Comparison of ENCODE assay signal across 14 cellular contexts in the genomic region with DNA sequence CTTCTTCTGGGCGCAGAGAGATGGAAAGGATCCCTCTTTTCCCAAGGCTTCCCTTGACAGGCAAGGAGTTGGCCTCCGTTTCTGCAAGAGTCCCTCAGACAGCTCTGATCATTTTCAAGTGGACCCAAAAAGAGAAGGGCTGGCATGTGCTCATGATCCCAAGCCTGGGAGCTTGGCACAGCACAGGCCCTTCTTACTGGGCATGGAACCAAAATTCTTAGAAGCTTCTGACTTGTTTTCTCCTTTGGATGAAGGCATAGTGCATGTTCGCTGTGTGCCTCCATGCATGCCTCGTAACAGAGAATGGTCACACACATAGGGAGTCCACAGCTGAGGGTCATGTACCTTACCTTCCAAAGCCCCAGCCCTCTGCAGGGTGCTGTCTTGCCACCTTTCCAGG.
"Had no signal": no experiment of that assay in that cellular context is flagged by ENCODE, and none has a peak within 500 bp of the region (broad histone marks: within the 10 kb centered on the region; RNA-seq: fewer than 3 reads in every experiment).

No MANE protein-coding gene starts in this region.

- H3K36me3 ChIP-seq: neural progenitor cell, pancreas, upper lobe of right lung had no signal

- DNase-seq: activated CD4-positive, alpha-beta T cell treated with anti-CD3 and anti-CD28 coated beads, Interleukin-2, amount 10 ng/mL, durations not matched to agents 24 days and 14 days; activated CD4-positive, CD25-positive, alpha-beta regulatory T cell; activated CD8-positive, alpha-beta memory T cell treated with anti-CD3 and anti-CD28 coated beads, Interleukin-2, amount 50 U/mL, for 48 hours; activated gamma-delta T cell; activated T-cell treated with anti-CD3 and anti-CD28 coated beads, Interleukin-2, amount 50 U/mL, for 72 hours; amniotic stem cell; cerebellar nuclear complex; endodermal cell; stimulated activated CD4-positive, alpha-beta T cell treated with anti-CD3 and anti-CD28 coated beads, Interleukin-2, amount 100 ng/mL, for 48 hours; stimulated activated naive B cell treated with anti-CD40 and anti-IgM and Interleukin-4, amounts not matched to agents 10 μg/mL and 1 μg/mL and 100 μg/mL, for 72 hours; upper lobe of right lung had no signal

- H3K4me1 ChIP-seq: upper lobe of right lung had no signal

- ATAC-seq: activated T-cell treated with anti-CD3 and anti-CD28 coated beads, Interleukin-2, amount 50 U/mL, for 72 hours; stimulated activated naive B cell treated with anti-CD40 and anti-IgM and Interleukin-4, amounts not matched to agents 10 μg/mL and 1 μg/mL and 100 μg/mL, for 72 hours; upper lobe of right lung had no signal

- H3K27me3 ChIP-seq: neural progenitor cell, pancreas had no signal

- H3K9me3 ChIP-seq: pancreas, upper lobe of right lung had no signal

- H3K4me3 ChIP-seq: dorsolateral prefrontal cortex, neural progenitor cell, pancreas, upper lobe of right lung had no signal

- H3K27ac ChIP-seq: neural progenitor cell, upper lobe of right lung had no signal
